2 cellular contexts compared by ENCODE assay signal in genomic region chr19:55206664-55207500, GRCh38.
TF ChIP-seq lines count a peak whose summit lies in the region.

No MANE protein-coding gene starts in this region.

TF ChIP-seq in IMR-90, 13 proteins besides CTCF, POLR2A, EP300 and RAD21:
- TF ChIP-seq CHD1 (IDR thresholded peaks at IDR 0.05; ENCODE audit: low read depth, low read length): no peak
- TF ChIP-seq MAZ (IDR thresholded peaks at IDR 0.05; ENCODE audit: borderline replicate concordance, low read depth, low read length): peak; percentile 81
- TF ChIP-seq BHLHE40 (IDR thresholded peaks at IDR 0.05; ENCODE audit: low read depth, low read length): 0 out of 2 replicates have a peak, but pooled peaks have one; percentile 14
- peak; percentile 82 for TF ChIP-seq FOS (IDR thresholded peaks at IDR 0.05; ENCODE audit: low read depth, low read length)

TF ChIP-seq in GM12891, 5 proteins besides CTCF, POLR2A, EP300 and RAD21:
- TF ChIP-seq PAX5 (IDR thresholded peaks at IDR 0.05; ENCODE audit: insufficient read depth, low read length, severe bottlenecking) (no peak), TAF1 (IDR thresholded peaks at IDR 0.05; ENCODE audit: low read depth, low read length) (no peak)
